ENCODE assay signal across 11 cellular contexts in genomic region chr11:18791175-18792065, GRCh38. TPM values are rescaled to one million over a fixed set of nuclear protein-coding genes. Genes with fewer than 3 reads are reported as not detected.
DNase-seq lines count a peak whose midpoint lies in the region; ATAC-seq, FAIRE-seq and TF ChIP-seq lines count a peak whose summit lies in the region.
"Had no signal": no experiment of that assay in that cellular context is flagged by ENCODE, and none has a peak within 500 bp of the region (broad histone marks: within the 10 kb centered on the region; RNA-seq: fewer than 3 reads in every experiment).

TSS of gene PTPN5 (minus strand) at chr11:18791798. CDS start at chr11:18771958, 19,840 bp downstream.

- in situ Hi-C loops in Panc1 (cut with HindIII; ENCODE audit: low pct_unique_long_range_greater_than_20kb, low sequenced_read_pairs), result no loop called here

- no peak within 1 kb of the TSS for H2BK120ac ChIP-seq in trophoblast cell (ENCODE audit: insufficient read depth, low read length, poor library complexity)

- no peak within 1 kb of the TSS for H2AK5ac ChIP-seq in trophoblast cell (ENCODE audit: low read length)

- intact Hi-C loops in Panc1 (cut with micrococcal nuclease; ENCODE audit: unreplicated experiment), result no loop called here
- intact Hi-C loops in activated T-helper 1 cell treated with anti-CD3 and anti-CD28 coated beads, Interleukin-12 subunit alpha, Interleukin-12 subunit beta, Interleukin-2, Interleukin-4 antibody, amounts not matched to agents 30 ng/mL and 10 ng/mL and 1 ng/mL, durations not matched to agents 14 hours and 24 hours and 36 hours (cut with micrococcal nuclease), result no loop called here

- TF ChIP-seq CTCF in D721Med (IDR thresholded peaks at IDR 0.05; ENCODE audit: insufficient read depth, missing control alignments) (no peak), Panc1 (IDR thresholded peaks at IDR 0.05) (no peak), foreskin fibroblast (IDR thresholded peaks at IDR 0.05; ENCODE audit: low read depth, low read length) (no peak)

- CTCF ChIA-PET in Panc1 (lab: Charles Lee), result no interaction called here

- peak within 1 kb of the TSS; percentile 4 to 16; a peak in 3 of 4 replicates for H3K4me3 ChIP-seq in Panc1 (ENCODE audit: low read depth in 2 of 2, low read length in 2 of 2)
- peak within 1 kb of the TSS; percentile 17 to 22 for H3K4me3 ChIP-seq in foreskin fibroblast (ENCODE audit: low read depth in 1 of 2, low read length in 2 of 2)
- H3K4me3 ChIP-seq in trophoblast cell (ENCODE audit: low read depth, low read length), result peak within 1 kb of the TSS; percentile 69

- H3K14ac ChIP-seq in trophoblast cell (ENCODE audit: low read length), result no peak within 1 kb of the TSS

- H3K9me3 Mint-ChIP-seq in activated T-helper 1 cell treated with anti-CD3 and anti-CD28 coated beads, Interleukin-12 subunit alpha, Interleukin-12 subunit beta, Interleukin-2, Interleukin-4 antibody, amounts not matched to agents 30 ng/mL and 10 ng/mL and 1 ng/mL, durations not matched to agents 14 hours and 24 hours and 36 hours, result no peaks in the 10 kb centered on the region
- H3K9me3 Mint-ChIP-seq: activated B cell treated with CpG ODN at 0.5 μM for 24 hours had no signal

- ATAC-seq in Panc1 (peak; percentile 41), HG02840 (IDR thresholded peaks at IDR 0.05; ENCODE audit: low FRiP score, unreplicated experiment) (no peak), GM21528 (IDR thresholded peaks at IDR 0.05; ENCODE audit: low FRiP score, unreplicated experiment) (no peak), GM21381 (IDR thresholded peaks at IDR 0.05; ENCODE audit: unreplicated experiment) (no peak)

- peaks cover 70% of the 10 kb centered on the region for H3K27me3 Mint-ChIP-seq in activated T-helper 1 cell treated with anti-CD3 and anti-CD28 coated beads, Interleukin-12 subunit alpha, Interleukin-12 subunit beta, Interleukin-2, Interleukin-4 antibody, amounts not matched to agents 30 ng/mL and 10 ng/mL and 1 ng/mL, durations not matched to agents 14 hours and 24 hours and 36 hours (ENCODE audit: insufficient read depth)

- H3K9ac ChIP-seq in trophoblast cell (ENCODE audit: low read length), result no peak within 1 kb of the TSS

- H3K79me2 ChIP-seq in trophoblast cell (ENCODE audit: control insufficient read depth, insufficient read depth, low read length, poor library complexity), result no peaks in the 10 kb centered on the region

- H4K8ac ChIP-seq in trophoblast cell (ENCODE audit: low read depth, low read length), result no peak within 1 kb of the TSS

- POLR2A ChIA-PET in Panc1 (lab: Charles Lee), result no interaction called here

- H3K36me3 ChIP-seq in Panc1 (ENCODE audit: control insufficient read depth, insufficient read depth, low read length) (no peaks in the 10 kb centered on the region), trophoblast cell (ENCODE audit: control insufficient read depth in 1 of 2, insufficient read depth in 2 of 2, low read length in 2 of 2) (no peaks in the 10 kb centered on the region)

- H3K4me1 Mint-ChIP-seq in activated T-helper 1 cell treated with anti-CD3 and anti-CD28 coated beads, Interleukin-12 subunit alpha, Interleukin-12 subunit beta, Interleukin-2, Interleukin-4 antibody, amounts not matched to agents 30 ng/mL and 10 ng/mL and 1 ng/mL, durations not matched to agents 14 hours and 24 hours and 36 hours (ENCODE audit: low read depth), result no peaks in the 10 kb centered on the region
- H3K4me1 Mint-ChIP-seq: activated B cell treated with CpG ODN at 0.5 μM for 24 hours had no signal

- no peak for FAIRE-seq in D721Med (lab: Jason Lieb, UNC)

- no peak within 1 kb of the TSS for H3K23ac ChIP-seq in trophoblast cell (ENCODE audit: low read length)

- H2BK12ac ChIP-seq in trophoblast cell (ENCODE audit: low read length), result no peak within 1 kb of the TSS

- H3K4me2 ChIP-seq in trophoblast cell (ENCODE audit: low read length), result peak within 1 kb of the TSS; percentile 78

- H4K12ac ChIP-seq in trophoblast cell (ENCODE audit: low read depth, low read length), result no peak within 1 kb of the TSS

- H3K4me3 Mint-ChIP-seq in activated T-helper 1 cell treated with anti-CD3 and anti-CD28 coated beads, Interleukin-12 subunit alpha, Interleukin-12 subunit beta, Interleukin-2, Interleukin-4 antibody, amounts not matched to agents 30 ng/mL and 10 ng/mL and 1 ng/mL, durations not matched to agents 14 hours and 24 hours and 36 hours, result no peak within 1 kb of the TSS
- H3K4me3 Mint-ChIP-seq: activated B cell treated with CpG ODN at 0.5 μM for 24 hours had no signal

- H3K9me3 ChIP-seq in Panc1 (ENCODE audit: control insufficient read depth, insufficient read depth, low read depth, low read length), result no peaks in the 10 kb centered on the region
- peaks cover 8% of the 10 kb centered on the region for H3K9me3 ChIP-seq in trophoblast cell (ENCODE audit: insufficient read depth, low read depth, low read length)

- H3K27ac ChIP-seq in Panc1 (ENCODE audit: low read length) (no peak within 1 kb of the TSS), trophoblast cell (ENCODE audit: low read depth, low read length) (no peak within 1 kb of the TSS)
- H3K27ac ChIP-seq: epithelial cell of prostate had no signal

- H2AFZ ChIP-seq in trophoblast cell (ENCODE audit: insufficient read depth, low read length, poor library complexity), result peak within 1 kb of the TSS; percentile 23

- H3K4ac ChIP-seq in trophoblast cell (ENCODE audit: low read depth, low read length), result no peak within 1 kb of the TSS

- no peaks in the 10 kb centered on the region for H3K36me3 Mint-ChIP-seq in activated T-helper 1 cell treated with anti-CD3 and anti-CD28 coated beads, Interleukin-12 subunit alpha, Interleukin-12 subunit beta, Interleukin-2, Interleukin-4 antibody, amounts not matched to agents 30 ng/mL and 10 ng/mL and 1 ng/mL, durations not matched to agents 14 hours and 24 hours and 36 hours (ENCODE audit: low read depth)

- BruUV-seq in Panc1 (replicated peaks; lab: Mats Ljungman, UMichigan), result no TSS peak

- DNase-seq in D721Med (ENCODE audit: insufficient read length, low spot score), result peak; percentile 23
- DNase-seq in Panc1 (ENCODE audit: low read depth, low spot score), result no peak
- DNase-seq in foreskin fibroblast, result peak in 1 of 2 donors; percentile 36
- no peak for DNase-seq in trophoblast cell
- DNase-seq in activated T-helper 1 cell treated with anti-CD3 and anti-CD28 coated beads, Interleukin-12 subunit alpha, Interleukin-12 subunit beta, Interleukin-2, Interleukin-4 antibody, amounts not matched to agents 30 ng/mL and 10 ng/mL and 1 ng/mL, durations not matched to agents 14 hours and 24 hours and 36 hours (ENCODE audit: low spot score), result no peak
- DNase-seq: activated B cell treated with CpG ODN at 0.5 μM for 24 hours; stimulated activated CD4-positive, alpha-beta T cell treated with anti-CD3 and anti-CD28 coated beads, Interleukin-12 subunit alpha, Interleukin-12 subunit beta, amount 100 ng/mL, for 4 hours had no signal

- no peak within 1 kb of the TSS for H4K91ac ChIP-seq in trophoblast cell (ENCODE audit: low read depth, low read length)

- H3K27me3 ChIP-seq in Panc1 (ENCODE audit: control insufficient read depth, insufficient read depth, low read length), result peaks cover 27% of the 10 kb centered on the region
- peaks cover 37% of the 10 kb centered on the region for H3K27me3 ChIP-seq in trophoblast cell (ENCODE audit: insufficient read depth, low read length)

- H2BK5ac ChIP-seq in trophoblast cell (ENCODE audit: low read depth, low read length, poor library complexity), result no peak within 1 kb of the TSS

- WGBS in trophoblast cell (ENCODE audit: extremely low coverage, insufficient coverage, insufficient read length), result no CpG with 5 or more reads among the region's 105 CpGs

- H3K27ac Mint-ChIP-seq in activated T-helper 1 cell treated with anti-CD3 and anti-CD28 coated beads, Interleukin-12 subunit alpha, Interleukin-12 subunit beta, Interleukin-2, Interleukin-4 antibody, amounts not matched to agents 30 ng/mL and 10 ng/mL and 1 ng/mL, durations not matched to agents 14 hours and 24 hours and 36 hours, result no peak within 1 kb of the TSS
- H3K27ac Mint-ChIP-seq: activated B cell treated with CpG ODN at 0.5 μM for 24 hours had no signal

- no peaks in the 10 kb centered on the region for H3K79me1 ChIP-seq in trophoblast cell (ENCODE audit: low read length)

- H3K18ac ChIP-seq in trophoblast cell (ENCODE audit: low read length), result no peak within 1 kb of the TSS

- H3K4me1 ChIP-seq in Panc1 (ENCODE audit: control insufficient read depth, insufficient read depth, low read length), result no peaks in the 10 kb centered on the region
- peaks cover 12 to 14% of the 10 kb centered on the region in 2 experiments for H3K4me1 ChIP-seq in trophoblast cell (ENCODE audit: control insufficient read depth in 1 of 2, insufficient read depth in 2 of 2, low read length in 2 of 2)

RNA-seq across cellular contexts. Expression of gene PTPN5, which starts in this region (rescaled TPM):
- not detected for total RNA-seq in Panc1 (2021; ENCODE audit: unreplicated experiment)
- not detected for polyA plus RNA-seq in Panc1 (2012; ENCODE audit: insufficient read length)
- polyA plus RNA-seq in trophoblast cell (2013), result 0.67 and 0.74 TPM in 2 replicates
- total RNA-seq in activated T-helper 1 cell treated with anti-CD3 and anti-CD28 coated beads, Interleukin-12 subunit alpha, Interleukin-12 subunit beta, Interleukin-2, Interleukin-4 antibody, amounts not matched to agents 30 ng/mL and 10 ng/mL and 1 ng/mL, durations not matched to agents 14 hours and 24 hours and 36 hours, result not detected in 2 replicates
- total RNA-seq: activated B cell treated with CpG ODN at 0.5 μM for 24 hours had no signal

Comparison
In these comparisons a context has a peak if more than half of its experiments do, and no peak if none do; other contexts are left out.
1. Peak in ATAC-seq and H3K4me3 ChIP-seq in Panc1; RNA of the gene not detected or under 1 TPM.
2. H3K4me3 ChIP-seq: peak in every context shown above with its lines; median percentile 69 in trophoblast cell; 20 in foreskin fibroblast; 10 in Panc1.